In the genomic region with DNA sequence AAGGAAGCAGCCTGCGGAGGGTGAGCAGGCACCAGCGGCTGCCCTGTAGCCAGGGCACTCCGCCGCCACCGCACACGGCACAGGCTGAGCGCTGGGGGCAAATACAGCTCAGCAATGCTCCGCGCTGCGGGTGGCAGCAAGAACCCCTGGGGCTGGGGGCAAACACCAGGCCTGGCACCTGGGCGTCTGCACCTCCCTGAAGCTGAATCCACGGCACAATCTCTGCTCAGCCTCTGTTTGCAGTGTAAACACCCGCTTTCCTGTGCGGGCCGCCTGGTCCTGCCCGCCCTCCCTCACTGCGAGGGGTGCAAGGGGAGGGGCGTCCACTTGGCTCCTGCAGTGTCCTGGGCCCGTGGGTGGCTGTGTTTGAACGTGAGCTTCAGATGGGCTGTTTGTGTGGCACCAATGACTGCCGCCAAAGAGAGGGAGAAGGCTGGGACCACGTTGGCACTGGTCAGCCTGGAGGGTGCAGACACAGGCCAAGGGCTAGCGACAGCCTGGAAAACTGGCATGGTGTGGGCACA, we compare ENCODE assay signal across 32 cellular contexts. TPM values are rescaled to one million over a fixed set of nuclear protein-coding genes. Genes with fewer than 3 reads are reported as not detected.
A peak's percentile ranks its signal among the peaks of the same experiment; 100 is the strongest.
DNase-seq lines count a peak whose midpoint lies in the region; ATAC-seq, FAIRE-seq and TF ChIP-seq lines count a peak whose summit lies in the region.
"Had no signal": no experiment of that assay in that cellular context is flagged by ENCODE, and none has a peak within 500 bp of the region (broad histone marks: within the 10 kb centered on the region; RNA-seq: fewer than 3 reads in every experiment).

No MANE protein-coding gene starts in this region.

- DNase-seq in HuH-7.5 (ENCODE audit: low spot score): peak; percentile 68
- DNase-seq in NCI-H2081 (lab: John Stamatoyannopoulos, UW): peak; percentile 67 to 89
- peak in 1 of 6 donors; percentile 46 for DNase-seq in pancreas
- no peak for DNase-seq in adrenal gland
- DNase-seq in NCI-H2171 treated with DMSO at 0.1 percent for 48 hours (lab: John Stamatoyannopoulos, UW): no peak
- no peak for DNase-seq in COLO829 (ENCODE audit: low spot score)
- DNase-seq: activated CD4-positive, alpha-beta T cell treated with anti-CD3 and anti-CD28 coated beads, Interleukin-2, amount 10 ng/mL, durations not matched to agents 24 days and 14 days; activated naive CD4-positive, alpha-beta T cell treated with anti-CD3 and anti-CD28 coated beads for 36 hours; activated T-cell treated with anti-CD3 and anti-CD28 coated beads, Interleukin-2, amount 50 U/mL, for 4 hours; amniotic stem cell; colonic mucosa; effector memory CD4-positive, alpha-beta T cell; foreskin keratinocyte; heart right ventricle; KBM-7; left colon; mesenchymal stem cell; MM.1S; NCI-H1694 treated with DMSO at 0.1 percent for 48 hours; NCI-H446 treated with DMSO at 0.1 percent for 48 hours; sigmoid colon; stimulated activated naive CD8-positive, alpha-beta T cell treated with anti-CD3 and anti-CD28 coated beads, Interleukin-15, amount 100 ng/mL, for 72 hours had no signal

- H3K27ac ChIP-seq in VCaP (peak overlapping the region; percentile 84), pancreas (no peak overlapping the region), adrenal gland (no peak overlapping the region)
- H3K27ac ChIP-seq: breast epithelium, colonic mucosa, foreskin keratinocyte, heart right ventricle, parathyroid adenoma, RWPE1, sigmoid colon, tibial nerve had no signal

- 14 to 17% methylated on average over 23 of the region's 23 CpGs for WGBS in pancreas, 2 donors
- WGBS in adrenal gland, 4 donors: 62 to 81% (median 74%) methylated on average over 3 to 23 of the region's 23 CpGs

- peak in 3 of 4 donors; percentile 29 to 45 (median 30) for ATAC-seq in pancreas
- ATAC-seq: activated T-cell treated with anti-CD3 and anti-CD28 coated beads, Interleukin-2, amount 50 U/mL, for 4 hours; foreskin keratinocyte; heart right ventricle; left colon; SK-N-SH treated with all-trans-retinoic acid at 6 μM for 48 hours; stimulated activated naive CD8-positive, alpha-beta T cell treated with anti-CD3 and anti-CD28 coated beads, Interleukin-15, amount 100 ng/mL, for 72 hours had no signal

- no peak for FAIRE-seq in pancreas (lab: Jason Lieb, UNC)
- FAIRE-seq: GM19239 had no signal

- H3K36me3 ChIP-seq in pancreas: no peaks in the 10 kb centered on the region
- H3K36me3 ChIP-seq in adrenal gland (replicated peaks in 1 of 2): no peaks in the 10 kb centered on the region
- H3K36me3 ChIP-seq: breast epithelium, colonic mucosa, heart right ventricle, sigmoid colon, tibial nerve had no signal

- H3K27me3 ChIP-seq in pancreas (no peaks in the 10 kb centered on the region), adrenal gland (peaks cover 2% of the 10 kb centered on the region)
- H3K27me3 ChIP-seq: colonic mucosa had no signal

- H3K4me3 ChIP-seq in pancreas: no peak overlapping the region
- no peak overlapping the region for H3K4me3 ChIP-seq in adrenal gland
- H3K4me3 ChIP-seq: breast epithelium, colonic mucosa, heart right ventricle, sigmoid colon, tibial nerve had no signal

- intact Hi-C loops in pancreas (cut with DNase I) (loop anchor here in 1 of 3 donors (10.0 kb wide), 1 partner anchor 448 kb away; no protein-coding TSS in a partner anchor), adrenal gland (cut with DNase I) (loop anchor here in 1 of 2 donors (10.0 kb wide), 2 partner anchors 428 to 1228 kb away; no protein-coding TSS in a partner anchor)

- no peak for TF ChIP-seq POLR2A in adrenal gland (IDR thresholded peaks at IDR 0.05)

- H3K4me1 ChIP-seq in pancreas: no peaks in the 10 kb centered on the region
- H3K4me1 ChIP-seq in adrenal gland (replicated peaks in 1 of 2): no peaks in the 10 kb centered on the region
- H3K4me1 ChIP-seq: breast epithelium, colonic mucosa, foreskin keratinocyte, parathyroid adenoma, sigmoid colon, tibial nerve had no signal

- no peak for TF ChIP-seq CTCF in VCaP (conservative IDR thresholded peaks at IDR 0.05)
- TF ChIP-seq CTCF in pancreas (IDR thresholded peaks at IDR 0.05): no peak
- TF ChIP-seq CTCF in adrenal gland (IDR thresholded peaks at IDR 0.05): no peak

- H3K9me3 ChIP-seq in pancreas (no peaks in the 10 kb centered on the region), adrenal gland (replicated peaks in 1 of 3) (no peaks in the 10 kb centered on the region)
- H3K9me3 ChIP-seq: breast epithelium, colonic mucosa had no signal

RNA-seq across cellular contexts. Expression of gene MPPED1, which starts 14.8 kb away (rescaled TPM):
- total RNA-seq in pancreas (not detected), adrenal gland (under 1 TPM in 2 of 8 donors, not detected in 6; 0.07 to 0.11 TPM)
- polyA plus RNA-seq in pancreas (under 1 TPM in 1 of 2 donors, not detected in 1; 0.05 TPM), adrenal gland (under 1 TPM in 1 of 3 donors, not detected in 2; 0.10 TPM)
- total RNA-seq: activated CD4-positive, alpha-beta T cell treated with anti-CD3 and anti-CD28 coated beads, Interleukin-2, amount 10 ng/mL, durations not matched to agents 24 days and 14 days; activated naive CD4-positive, alpha-beta T cell treated with anti-CD3 and anti-CD28 coated beads for 36 hours; activated T-cell treated with anti-CD3 and anti-CD28 coated beads, Interleukin-2, amount 50 U/mL, for 4 hours; foreskin keratinocyte; heart right ventricle; HT-29; left colon; sigmoid colon; T-helper 2 cell treated with Interferon-gamma antibody and Interleukin-4, amounts not matched to agents 100 ng/mL and 5 ng/mL, for 36 hours had no signal
- polyA plus RNA-seq: CD14-positive monocyte, foreskin keratinocyte, sigmoid colon had no signal

RNA-seq across cellular contexts. Expression of gene SCUBE1, which starts 53.8 kb away (rescaled TPM):
- total RNA-seq in pancreas (under 1 TPM in 3 of 6 donors, not detected in 3; 0.12 to 0.41 (median 0.17) TPM), adrenal gland (10 to 100 TPM in 6 of 8 donors, 1 to 10 TPM in 2; 3.7 to 34.0 (median 12.0) TPM)
- polyA plus RNA-seq in pancreas (under 1 TPM; 0.04 to 0.12 TPM), adrenal gland (1 to 10 TPM; 2.7 to 5.3 (median 4.2) TPM)
- total RNA-seq: activated CD4-positive, alpha-beta T cell treated with anti-CD3 and anti-CD28 coated beads, Interleukin-2, amount 10 ng/mL, durations not matched to agents 24 days and 14 days; activated naive CD4-positive, alpha-beta T cell treated with anti-CD3 and anti-CD28 coated beads for 36 hours; foreskin keratinocyte had no signal
- polyA plus RNA-seq: foreskin keratinocyte had no signal

Comparison
In these comparisons a context has a peak if more than half of its experiments do, and no peak if none do; other contexts are left out.
1. DNase-seq: peak in HuH-7.5 (single experiment) and NCI-H2081 (2 of 2); none in adrenal gland (0 of 7), NCI-H2171 treated with DMSO at 0.1 percent for 48 hours (single experiment) and COLO829 (single experiment).